Comparison of ENCODE assay signal across 11 cellular contexts in the genomic region with DNA sequence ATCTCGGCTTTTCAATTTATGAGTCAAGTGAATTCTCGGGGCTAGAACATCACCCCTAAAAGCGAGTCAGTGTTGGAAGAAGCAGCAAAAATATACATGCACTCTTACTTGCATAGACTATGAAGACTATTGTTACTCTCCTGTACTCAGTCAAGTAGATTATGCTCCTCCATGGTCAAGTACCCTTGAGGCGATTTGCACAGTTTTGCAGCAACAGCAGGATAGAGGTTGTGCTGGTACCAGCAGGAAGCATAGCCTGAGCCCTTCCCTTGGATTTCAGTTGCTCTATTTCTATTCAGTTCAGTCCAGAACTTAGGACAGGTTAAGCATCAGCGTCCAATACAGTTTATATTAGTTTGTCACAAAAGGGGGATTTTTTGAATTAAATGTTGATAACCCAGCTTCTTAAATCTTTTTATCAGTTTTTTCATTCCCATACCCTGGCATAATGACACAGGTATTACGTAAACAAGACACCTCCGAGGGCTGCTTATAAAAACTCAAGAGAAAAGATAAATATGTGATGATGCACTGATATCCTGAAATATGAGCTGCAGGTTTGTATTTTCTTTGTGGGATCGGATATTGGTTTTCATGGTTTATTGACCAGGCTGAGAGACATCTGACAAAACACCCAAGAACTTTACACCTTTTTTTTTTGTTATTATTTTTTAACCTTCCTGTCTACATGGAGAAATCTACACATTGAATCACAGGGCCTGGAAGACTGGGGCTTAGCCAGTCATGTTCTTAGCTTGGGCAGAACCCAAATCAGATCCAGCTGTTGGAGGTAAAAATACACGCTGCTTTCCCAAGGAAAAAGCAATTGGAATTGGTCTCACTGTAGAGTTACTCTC.
A peak's percentile ranks its signal among the peaks of the same experiment; 100 is the strongest.
DNase-seq lines count a peak whose midpoint lies in the region; ATAC-seq and TF ChIP-seq lines count a peak whose summit lies in the region.
"Had no signal": no experiment of that assay in that cellular context is flagged by ENCODE, and none has a peak within 500 bp of the region (broad histone marks: within the 10 kb centered on the region; RNA-seq: fewer than 3 reads in every experiment).

No MANE protein-coding gene starts in this region.

- H3K36me3 Mint-ChIP-seq in CD4-positive, alpha-beta memory T cell, result peaks cover 7 to 8% of the 10 kb centered on the region in 2 donors
- H3K36me3 Mint-ChIP-seq in HFFc6 (ENCODE audit: low read depth), result peaks cover 9% of the 10 kb centered on the region; the same call in 1 of the 2 replicates
- H3K36me3 Mint-ChIP-seq in natural killer cell treated with Interleukin-12 subunit alpha and Interleukin-12 subunit beta and Interleukin-15 and Interleukin-18, amount 100 ng/mL, for 72 hours, result no peaks in the 10 kb centered on the region

- H3K27me3 Mint-ChIP-seq in CD4-positive, alpha-beta memory T cell, result no peaks in the 10 kb centered on the region
- H3K27me3 Mint-ChIP-seq in HFFc6 (ENCODE audit: insufficient read depth), result peaks cover 1% of the 10 kb centered on the region; the same call in 1 of the 2 replicates
- H3K27me3 Mint-ChIP-seq in natural killer cell treated with Interleukin-12 subunit alpha and Interleukin-12 subunit beta and Interleukin-15 and Interleukin-18, amount 100 ng/mL, for 72 hours, result no peaks in the 10 kb centered on the region

- H3K27me3 ChIP-seq in CD4-positive, alpha-beta memory T cell (ENCODE audit: insufficient read depth, low read length), result no peaks in the 10 kb centered on the region
- H3K27me3 ChIP-seq: foreskin keratinocyte had no signal

- H3K27ac Mint-ChIP-seq in CD4-positive, alpha-beta memory T cell, result peak overlapping the region in 4 of 7 donors; percentile 36 to 76 (median 60)
- no peak overlapping the region for H3K27ac Mint-ChIP-seq in HFFc6
- peak overlapping the region; percentile 67 to 82 for H3K27ac Mint-ChIP-seq in natural killer cell treated with Interleukin-12 subunit alpha and Interleukin-12 subunit beta and Interleukin-15 and Interleukin-18, amount 100 ng/mL, for 72 hours

- CTCF ChIA-PET in CD4-positive, alpha-beta memory T cell (lab: Charles Lee; ENCODE audit: partially characterized antibody), result interaction anchor here (1.1 to 1.2 kb wide), 2 partner anchors 14 to 148 kb away, joined by 3 to 4 read pairs; no protein-coding TSS in a partner anchor

- DNase-seq in CD4-positive, alpha-beta memory T cell, result no peak
- DNase-seq in HFFc6 (no peak), activated gamma-delta T cell treated with Interleukin-2 at 50 U/mL for 16 hours (no peak), NCI-H446 treated with DMSO at 0.1 percent for 48 hours (lab: John Stamatoyannopoulos, UW) (no peak), HPDE6-E6E7 (ENCODE audit: extremely low spot score) (no peak)
- DNase-seq in natural killer cell treated with Interleukin-12 subunit alpha and Interleukin-12 subunit beta and Interleukin-15 and Interleukin-18, amount 100 ng/mL, for 72 hours (ENCODE audit: low spot score), result no peak
- DNase-seq: foreskin keratinocyte; NCI-H2171; stimulated activated CD8-positive, alpha-beta memory T cell treated with anti-CD3 and anti-CD28 coated beads, Interleukin-4, amount 100 ng/mL, for 48 hours had no signal

- no peak for TF ChIP-seq CTCF in HFFc6 (IDR thresholded peaks at IDR 0.05)
- TF ChIP-seq CTCF in WI38 (IDR thresholded peaks at IDR 0.05; ENCODE audit: low read depth, low read length), result no peak

- no peak overlapping the region for H3K27ac ChIP-seq in CD4-positive, alpha-beta memory T cell (ENCODE audit: low read depth, low read length)
- H3K27ac ChIP-seq: foreskin keratinocyte had no signal

- ATAC-seq in natural killer cell treated with Interleukin-12 subunit alpha and Interleukin-12 subunit beta and Interleukin-15 and Interleukin-18, amount 100 ng/mL, for 72 hours, result peak in 1 of 2 donors; percentile 11
- no peak for ATAC-seq in HG03460 (IDR thresholded peaks at IDR 0.05; ENCODE audit: unreplicated experiment)
- ATAC-seq: foreskin keratinocyte had no signal

- peak overlapping the region in 3 of 8 donors; percentile 10 to 57 (median 13) for H3K4me3 Mint-ChIP-seq in CD4-positive, alpha-beta memory T cell
- H3K4me3 Mint-ChIP-seq in HFFc6, result peak overlapping the region; percentile 44; the same call in 1 of the 2 replicates
- H3K4me3 Mint-ChIP-seq in natural killer cell treated with Interleukin-12 subunit alpha and Interleukin-12 subunit beta and Interleukin-15 and Interleukin-18, amount 100 ng/mL, for 72 hours, result peak overlapping the region; percentile 80

- H3K4me3 ChIP-seq in CD4-positive, alpha-beta memory T cell (ENCODE audit: low read length in 2 of 2), result no peak overlapping the region
- peak overlapping the region; percentile 28 for H3K4me3 ChIP-seq in WI38 (ENCODE audit: low read depth, low read length)

- H3K36me3 ChIP-seq in CD4-positive, alpha-beta memory T cell (ENCODE audit: insufficient read depth, low read length), result no peaks in the 10 kb centered on the region

- peaks cover 0 to 9% (median 0%) of the 10 kb centered on the region in 8 donors for H3K9me3 Mint-ChIP-seq in CD4-positive, alpha-beta memory T cell
- no peaks in the 10 kb centered on the region for H3K9me3 Mint-ChIP-seq in HFFc6
- H3K9me3 Mint-ChIP-seq in natural killer cell treated with Interleukin-12 subunit alpha and Interleukin-12 subunit beta and Interleukin-15 and Interleukin-18, amount 100 ng/mL, for 72 hours, result no peaks in the 10 kb centered on the region

- H3K9me3 ChIP-seq in CD4-positive, alpha-beta memory T cell (ENCODE audit: control insufficient read depth in 1 of 2, low read length in 2 of 2), result no peaks in the 10 kb centered on the region

- intact Hi-C loops in CD4-positive, alpha-beta memory T cell (cut with micrococcal nuclease), result no loop called here

- peaks cover 45 to 72% (median 57%) of the 10 kb centered on the region in 4 donors for H3K4me1 Mint-ChIP-seq in CD4-positive, alpha-beta memory T cell
- H3K4me1 Mint-ChIP-seq in HFFc6 (ENCODE audit: low read depth), result peaks cover 18% of the 10 kb centered on the region
- H3K4me1 Mint-ChIP-seq in natural killer cell treated with Interleukin-12 subunit alpha and Interleukin-12 subunit beta and Interleukin-15 and Interleukin-18, amount 100 ng/mL, for 72 hours (ENCODE audit: low read depth in 2 of 2), result peaks cover 47 to 50% of the 10 kb centered on the region in 2 donors

- POLR2A ChIA-PET in CD4-positive, alpha-beta memory T cell (lab: Charles Lee; ENCODE audit: partially characterized antibody), result interaction anchor here (1.3 kb wide), 1 partner anchor 11 kb away, joined by 3 read pairs; no protein-coding TSS in a partner anchor

- peaks cover 16% of the 10 kb centered on the region for H3K4me1 ChIP-seq in CD4-positive, alpha-beta memory T cell (ENCODE audit: insufficient read depth, low read length)
- H3K4me1 ChIP-seq: foreskin keratinocyte had no signal
